ENCODE assay signal across 17 cellular contexts in genomic region chr3:132911741-132912415, GRCh38.
A peak's percentile ranks its signal among the peaks of the same experiment; 100 is the strongest.
DNase-seq lines count a peak whose midpoint lies in the region; ATAC-seq and TF ChIP-seq lines count a peak whose summit lies in the region.
"Had no signal": no experiment of that assay in that cellular context is flagged by ENCODE, and none has a peak within 500 bp of the region (broad histone marks: within the 10 kb centered on the region; RNA-seq: fewer than 3 reads in every experiment).

No MANE protein-coding gene starts in this region.

- no peak overlapping the region for H3K4me3 Mint-ChIP-seq in osteocyte (ENCODE audit: unreplicated experiment)
- no peak overlapping the region for H3K4me3 Mint-ChIP-seq in effector memory CD8-positive, alpha-beta T cell
- H3K4me3 Mint-ChIP-seq: activated naive CD8-positive, alpha-beta T cell treated with anti-CD3 and anti-CD28 coated beads, Interleukin-2, amount 50 U/mL, for 24 hours had no signal

- H3K9me3 Mint-ChIP-seq in osteocyte (ENCODE audit: unreplicated experiment), result peaks cover 9% of the 10 kb centered on the region
- no peaks in the 10 kb centered on the region for H3K9me3 Mint-ChIP-seq in effector memory CD8-positive, alpha-beta T cell

- TF ChIP-seq CTCF in osteocyte (IDR thresholded peaks at IDR 0.05), result no peak

- no peaks in the 10 kb centered on the region for H3K27me3 Mint-ChIP-seq in osteocyte (ENCODE audit: unreplicated experiment)
- H3K27me3 Mint-ChIP-seq in effector memory CD8-positive, alpha-beta T cell, result peaks cover 0 to 13% of the 10 kb centered on the region in 2 donors
- H3K27me3 Mint-ChIP-seq: activated naive CD8-positive, alpha-beta T cell treated with anti-CD3 and anti-CD28 coated beads, Interleukin-2, amount 50 U/mL, for 24 hours had no signal

- no peaks in the 10 kb centered on the region for H3K36me3 Mint-ChIP-seq in osteocyte (ENCODE audit: unreplicated experiment)
- H3K36me3 Mint-ChIP-seq in effector memory CD8-positive, alpha-beta T cell (ENCODE audit: insufficient read depth), result no peaks in the 10 kb centered on the region

- DNase-seq in EH (ENCODE audit: low read depth) (peak; percentile 4), M059J (ENCODE audit: low read depth) (peak; percentile 69), fibroblast of gingiva (ENCODE audit: low read depth) (peak; percentile 19), osteocyte (ENCODE audit: extremely low spot score, unreplicated experiment) (no peak), islet precursor cell (no peak)
- no peak for DNase-seq in effector memory CD8-positive, alpha-beta T cell
- DNase-seq: activated CD8-positive, alpha-beta memory T cell treated with anti-CD3 and anti-CD28 coated beads, Interleukin-2, amount 50 U/mL, for 4 hours; activated naive CD8-positive, alpha-beta T cell treated with anti-CD3 and anti-CD28 coated beads, Interleukin-2, amount 50 U/mL, for 24 hours; caudate nucleus; dorsolateral prefrontal cortex; kidney glomerular epithelial cell; midbrain; NCI-H1436; psoas muscle had no signal

- H3K27ac Mint-ChIP-seq in osteocyte (ENCODE audit: unreplicated experiment), result peak overlapping the region; percentile 79
- no peak overlapping the region for H3K27ac Mint-ChIP-seq in effector memory CD8-positive, alpha-beta T cell
- H3K27ac Mint-ChIP-seq: activated naive CD8-positive, alpha-beta T cell treated with anti-CD3 and anti-CD28 coated beads, Interleukin-2, amount 50 U/mL, for 24 hours had no signal

- ATAC-seq in GM19467 (IDR thresholded peaks at IDR 0.05; ENCODE audit: unreplicated experiment) (no peak), GM19324 (IDR thresholded peaks at IDR 0.05; ENCODE audit: low FRiP score, unreplicated experiment) (no peak)
- no peak for ATAC-seq in effector memory CD8-positive, alpha-beta T cell (replicated peaks)
- ATAC-seq: activated naive CD8-positive, alpha-beta T cell treated with anti-CD3 and anti-CD28 coated beads, Interleukin-2, amount 50 U/mL, for 24 hours; HepG2 had no signal

- peaks cover 40% of the 10 kb centered on the region for H3K4me1 Mint-ChIP-seq in osteocyte (ENCODE audit: unreplicated experiment)
- H3K4me1 Mint-ChIP-seq in effector memory CD8-positive, alpha-beta T cell (ENCODE audit: low read depth in 2 of 2), result no peaks in the 10 kb centered on the region
- H3K4me1 Mint-ChIP-seq: activated naive CD8-positive, alpha-beta T cell treated with anti-CD3 and anti-CD28 coated beads, Interleukin-2, amount 50 U/mL, for 24 hours had no signal

Comparison
In these comparisons a context has a peak if more than half of its experiments do, and no peak if none do; other contexts are left out.
1. DNase-seq: peak in EH (single experiment), M059J (single experiment) and fibroblast of gingiva (single experiment); none in osteocyte (single experiment), islet precursor cell (single experiment) and effector memory CD8-positive, alpha-beta T cell (0 of 3).